26 cellular contexts compared by ENCODE assay signal in genomic region chr1:87894041-87894440, GRCh38.
DNase-seq lines count a peak whose midpoint lies in the region; ATAC-seq and TF ChIP-seq lines count a peak whose summit lies in the region.
"Had no signal": no experiment of that assay in that cellular context is flagged by ENCODE, and none has a peak within 500 bp of the region (broad histone marks: within the 10 kb centered on the region; RNA-seq: fewer than 3 reads in every experiment).

No MANE protein-coding gene starts in this region.

- no peaks in the 10 kb centered on the region for H3K27me3 ChIP-seq in breast epithelium
- H3K27me3 ChIP-seq in thyroid gland: no peaks in the 10 kb centered on the region
- H3K27me3 ChIP-seq: dorsolateral prefrontal cortex, gastrocnemius medialis, hepatocyte, neutrophil had no signal

- peaks cover 11 to 18% (median 14%) of the 10 kb centered on the region in 3 donors for H3K4me1 Mint-ChIP-seq in naive B cell
- H3K4me1 Mint-ChIP-seq: activated CD4-positive, alpha-beta T cell treated with anti-CD3 and anti-CD28 coated beads, Interleukin-2, amount 10 ng/mL, durations not matched to agents 7 days and 5 days had no signal

- H3K4me3 Mint-ChIP-seq in naive B cell: no peak overlapping the region
- H3K4me3 Mint-ChIP-seq: activated CD4-positive, alpha-beta T cell treated with anti-CD3 and anti-CD28 coated beads, Interleukin-2, amount 10 ng/mL, durations not matched to agents 7 days and 5 days had no signal

- no peak overlapping the region for H3K4me3 ChIP-seq in Jurkat, Clone E6-1 (ENCODE audit: low read length)
- H3K4me3 ChIP-seq in breast epithelium (no peak overlapping the region), thyroid gland (replicated peaks in 1 of 3) (no peak overlapping the region)
- H3K4me3 ChIP-seq: dorsolateral prefrontal cortex, gastrocnemius medialis, hepatocyte, PC-9 had no signal

- intact Hi-C loops in breast epithelium (cut with DNase I; ENCODE audit: low total_unique reads): no loop called here
- intact Hi-C loops in thyroid gland (cut with DNase I): no loop called here

- DNase-seq in Jurkat, Clone E6-1 (ENCODE audit: low read depth, low spot score): peak; percentile 46
- DNase-seq in naive B cell (peak; percentile 3), breast epithelium (ENCODE audit: low spot score in 2 of 2) (no peak), retina (no peak), thyroid gland (no peak)
- DNase-seq in stimulated activated naive CD4-positive, alpha-beta T cell treated with Interleukin-2 at 50 U/mL for 16 hours (lab: John Stamatoyannopoulos, UW): no peak
- DNase-seq: activated CD4-positive, alpha-beta T cell treated with anti-CD3 and anti-CD28 coated beads, Interleukin-2, amount 10 ng/mL, durations not matched to agents 7 days and 5 days; activated naive CD4-positive, alpha-beta T cell treated with Interleukin-2 at 50 U/mL for 16 hours; C1 segment of cervical spinal cord; Caco-2; DMS79 treated with DMSO at 0.1 percent for 48 hours; dorsolateral prefrontal cortex; gastrocnemius medialis; left colon; PC-9; stimulated activated CD4-positive, alpha-beta T cell treated with anti-CD3 and anti-CD28 coated beads, Interleukin-4, amount 100 ng/mL, for 24 hours; stimulated activated naive CD4-positive, alpha-beta T cell; T-helper 9 cell had no signal

- H3K9me3 ChIP-seq in breast epithelium (no peaks in the 10 kb centered on the region), thyroid gland (no peaks in the 10 kb centered on the region)
- H3K9me3 ChIP-seq: Caco-2, gastrocnemius medialis, neutrophil had no signal

- TF ChIP-seq POLR2A in breast epithelium (IDR thresholded peaks at IDR 0.05) (no peak), thyroid gland (IDR thresholded peaks at IDR 0.05) (no peak)

- H3K27ac Mint-ChIP-seq in naive B cell: peak overlapping the region in 2 of 6 donors; percentile 4 to 28
- H3K27ac Mint-ChIP-seq: activated CD4-positive, alpha-beta T cell treated with anti-CD3 and anti-CD28 coated beads, Interleukin-2, amount 10 ng/mL, durations not matched to agents 7 days and 5 days; progenitor cell of endocrine pancreas had no signal

- peak; percentile 60 for ATAC-seq in GM18907 (IDR thresholded peaks at IDR 0.05; ENCODE audit: unreplicated experiment)
- ATAC-seq in GM21447 (IDR thresholded peaks at IDR 0.05; ENCODE audit: unreplicated experiment): peak; percentile 81
- peak; percentile 27 to 53 for ATAC-seq in naive B cell (ENCODE audit: low read depth in 2 of 2)
- ATAC-seq: gastrocnemius medialis, left colon, Right ventricle myocardium inferior, sciatic nerve had no signal

- H3K36me3 Mint-ChIP-seq in naive B cell: no peaks in the 10 kb centered on the region

- H3K4me1 ChIP-seq in breast epithelium (no peaks in the 10 kb centered on the region), thyroid gland (no peaks in the 10 kb centered on the region)
- H3K4me1 ChIP-seq: gastrocnemius medialis had no signal

- no peaks in the 10 kb centered on the region for H3K9me3 Mint-ChIP-seq in naive B cell
- H3K9me3 Mint-ChIP-seq: activated CD4-positive, alpha-beta T cell treated with anti-CD3 and anti-CD28 coated beads, Interleukin-2, amount 10 ng/mL, durations not matched to agents 7 days and 5 days had no signal

- no peak overlapping the region for H3K27ac ChIP-seq in breast epithelium
- no peak overlapping the region for H3K27ac ChIP-seq in thyroid gland
- H3K27ac ChIP-seq: dorsolateral prefrontal cortex, gastrocnemius medialis, hepatocyte, neutrophil, PC-9, VCaP had no signal

- no peak for TF ChIP-seq CTCF in breast epithelium (IDR thresholded peaks at IDR 0.05)
- TF ChIP-seq CTCF in thyroid gland (IDR thresholded peaks at IDR 0.05): no peak

- no peaks in the 10 kb centered on the region for H3K27me3 Mint-ChIP-seq in naive B cell
- H3K27me3 Mint-ChIP-seq: progenitor cell of endocrine pancreas had no signal

- H3K36me3 ChIP-seq in breast epithelium (no peaks in the 10 kb centered on the region), thyroid gland (no peaks in the 10 kb centered on the region)
- H3K36me3 ChIP-seq: gastrocnemius medialis, neutrophil had no signal

- 94 to 98% methylated on average over 1 of the region's 1 CpG for WGBS in thyroid gland, 2 donors

Comparison
In these comparisons a context has a peak if more than half of its experiments do, and no peak if none do; other contexts are left out.
1. DNase-seq: peak in Jurkat, Clone E6-1 (single experiment) and naive B cell (single experiment); none in breast epithelium (0 of 2), retina (single experiment), stimulated activated naive CD4-positive, alpha-beta T cell treated with Interleukin-2 at 50 U/mL for 16 hours (single experiment) and thyroid gland (0 of 2).
2. Peak in every context shown above with its lines, with median percentiles within 50 percentile points of each other: ATAC-seq.